Comparison of ENCODE assay signal across 9 cellular contexts in genomic region chr12:28497889-28498411, GRCh38.
DNase-seq lines count a peak whose midpoint lies in the region; ATAC-seq and TF ChIP-seq lines count a peak whose summit lies in the region.
"Had no signal": no experiment of that assay in that cellular context is flagged by ENCODE, and none has a peak within 500 bp of the region (broad histone marks: within the 10 kb centered on the region; RNA-seq: fewer than 3 reads in every experiment).

No MANE protein-coding gene starts in this region.

- H3K9me3 Mint-ChIP-seq in activated naive CD4-positive, alpha-beta T cell treated with anti-CD3 and anti-CD28 coated beads, Interleukin-2, amount 50 U/mL, for 72 hours = peaks cover 0 to 5% of the 10 kb centered on the region in 2 donors
- H3K9me3 Mint-ChIP-seq in type B pancreatic cell = no peaks in the 10 kb centered on the region

- no peak for TF ChIP-seq CTCF in type B pancreatic cell (conservative IDR thresholded peaks at IDR 0.05)

- H3K4me1 Mint-ChIP-seq in type B pancreatic cell (ENCODE audit: unreplicated experiment) = no peaks in the 10 kb centered on the region

- H3K36me3 Mint-ChIP-seq in activated naive CD4-positive, alpha-beta T cell treated with anti-CD3 and anti-CD28 coated beads, Interleukin-2, amount 50 U/mL, for 72 hours = peaks cover 10 to 17% of the 10 kb centered on the region in 2 donors
- H3K36me3 Mint-ChIP-seq in type B pancreatic cell = peaks cover 27% of the 10 kb centered on the region

- no peak overlapping the region for H3K4me3 Mint-ChIP-seq in type B pancreatic cell

- ATAC-seq in activated naive CD4-positive, alpha-beta T cell treated with anti-CD3 and anti-CD28 coated beads, Interleukin-2, amount 50 U/mL, for 72 hours = peak; percentile 83 to 98
- peak; percentile 96 for ATAC-seq in HG03095 (IDR thresholded peaks at IDR 0.05; ENCODE audit: unreplicated experiment)

- no peak overlapping the region for H3K27ac Mint-ChIP-seq in activated naive CD4-positive, alpha-beta T cell treated with anti-CD3 and anti-CD28 coated beads, Interleukin-2, amount 50 U/mL, for 72 hours
- H3K27ac Mint-ChIP-seq in type B pancreatic cell = peak overlapping the region; percentile 74

- DNase-seq in activated naive CD4-positive, alpha-beta T cell treated with anti-CD3 and anti-CD28 coated beads, Interleukin-2, amount 50 U/mL, for 72 hours (ENCODE audit: low spot score in 2 of 2) = peak in 1 of 2 donors; percentile 9
- DNase-seq in activated naive CD4-positive, alpha-beta T cell treated with anti-CD3 and anti-CD28 coated beads, Interleukin-2, amount 50 U/mL, for 16 hours = no peak
- peak; percentile 39 for DNase-seq in amniotic epithelial cell (ENCODE audit: low read depth)
- DNase-seq in type B pancreatic cell (ENCODE audit: extremely low spot score, unreplicated experiment) = no peak
- DNase-seq in amniotic stem cell (lab: John Stamatoyannopoulos, UW) = no peak
- DNase-seq in superior temporal gyrus (ENCODE audit: extremely low spot score) = no peak
- DNase-seq in NCI-H82 (lab: John Stamatoyannopoulos, UW) = no peak
- DNase-seq: DMS153 had no signal

- H3K27me3 Mint-ChIP-seq in type B pancreatic cell = no peaks in the 10 kb centered on the region
